Comparison of ENCODE assay signal across 18 cellular contexts in the genomic region with DNA sequence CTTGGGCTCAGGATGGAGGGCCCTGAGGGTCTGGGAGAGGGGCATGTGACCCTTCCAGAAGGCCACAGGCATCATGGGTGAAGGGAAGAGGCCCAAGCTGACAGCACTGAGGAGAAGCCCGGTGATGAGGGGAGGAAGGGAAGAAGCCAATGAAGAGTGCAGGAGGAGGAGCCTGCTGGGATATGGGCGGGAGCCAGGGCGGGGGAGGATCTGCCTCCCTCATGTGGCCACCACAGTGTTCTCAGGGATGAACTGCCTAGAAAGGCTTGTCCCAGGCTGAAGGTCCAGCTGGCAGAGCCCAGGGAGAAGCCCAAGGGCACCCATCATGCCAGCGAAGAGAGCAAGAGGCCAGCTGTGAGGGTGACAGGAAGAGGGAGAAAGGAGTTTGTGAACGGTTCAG. TPM values are rescaled to one million over a fixed set of nuclear protein-coding genes. Genes with fewer than 3 reads are reported as not detected.
DNase-seq lines count a peak whose midpoint lies in the region; ATAC-seq and TF ChIP-seq lines count a peak whose summit lies in the region.
"Had no signal": no experiment of that assay in that cellular context is flagged by ENCODE, and none has a peak within 500 bp of the region (broad histone marks: within the 10 kb centered on the region; RNA-seq: fewer than 3 reads in every experiment).

No MANE protein-coding gene starts in this region.

- TF ChIP-seq POLR2A in upper lobe of left lung (IDR thresholded peaks at IDR 0.05) = no peak

- CTCF ChIA-PET in Panc1 (lab: Charles Lee) = no interaction called here

- 81 to 88% methylated on average over 5 of the region's 5 CpGs for WGBS in upper lobe of left lung, 2 donors

- no peaks in the 10 kb centered on the region for H3K27me3 ChIP-seq in Panc1 (ENCODE audit: control insufficient read depth, insufficient read depth, low read length)
- no peaks in the 10 kb centered on the region for H3K27me3 ChIP-seq in upper lobe of left lung
- H3K27me3 ChIP-seq: esophagus squamous epithelium, heart left ventricle, tibial artery had no signal

- no peak overlapping the region for H3K4me3 Mint-ChIP-seq in effector memory CD8-positive, alpha-beta T cell
- no peak overlapping the region for H3K4me3 Mint-ChIP-seq in activated T-cell treated with anti-CD3 and anti-CD28 coated beads, Interleukin-2, amount 50 U/mL, for 72 hours

- H3K27ac Mint-ChIP-seq in effector memory CD8-positive, alpha-beta T cell = peak overlapping the region; percentile 38 to 75
- no peak overlapping the region for H3K27ac Mint-ChIP-seq in activated T-cell treated with anti-CD3 and anti-CD28 coated beads, Interleukin-2, amount 50 U/mL, for 72 hours

- H3K4me3 ChIP-seq in Panc1 (ENCODE audit: low read depth in 2 of 2, low read length in 2 of 2) = no peak overlapping the region
- no peak overlapping the region for H3K4me3 ChIP-seq in upper lobe of left lung
- H3K4me3 ChIP-seq: esophagus squamous epithelium, heart left ventricle, tibial artery had no signal

- in situ Hi-C loops in Panc1 (cut with HindIII; ENCODE audit: low pct_unique_long_range_greater_than_20kb, low sequenced_read_pairs) = no loop called here

- ATAC-seq in Panc1 (0 out of 2 replicates have a peak, but pooled peaks have one; percentile 41), upper lobe of left lung (ENCODE audit: low FRiP score in 2 of 2) (peak; percentile 30 to 52)
- ATAC-seq in effector memory CD8-positive, alpha-beta T cell (replicated peaks) = no peak
- no peak for ATAC-seq in activated T-cell treated with anti-CD3 and anti-CD28 coated beads, Interleukin-2, amount 50 U/mL, for 72 hours (replicated peaks in 1 of 2)

- peaks cover 3% of the 10 kb centered on the region for H3K36me3 Mint-ChIP-seq in effector memory CD8-positive, alpha-beta T cell (ENCODE audit: insufficient read depth)
- no peaks in the 10 kb centered on the region for H3K36me3 Mint-ChIP-seq in activated T-cell treated with anti-CD3 and anti-CD28 coated beads, Interleukin-2, amount 50 U/mL, for 72 hours (ENCODE audit: insufficient read depth in 2 of 2)

- no peaks in the 10 kb centered on the region for H3K27me3 Mint-ChIP-seq in effector memory CD8-positive, alpha-beta T cell
- peaks cover 4% of the 10 kb centered on the region for H3K27me3 Mint-ChIP-seq in activated T-cell treated with anti-CD3 and anti-CD28 coated beads, Interleukin-2, amount 50 U/mL, for 72 hours (ENCODE audit: low read depth)

- H3K36me3 ChIP-seq in Panc1 (ENCODE audit: control insufficient read depth, insufficient read depth, low read length) (no peaks in the 10 kb centered on the region), upper lobe of left lung (no peaks in the 10 kb centered on the region)
- H3K36me3 ChIP-seq: esophagus squamous epithelium, heart left ventricle, tibial artery had no signal

- H3K9me3 Mint-ChIP-seq in effector memory CD8-positive, alpha-beta T cell = no peaks in the 10 kb centered on the region
- peaks cover 0 to 1% of the 10 kb centered on the region in 2 donors for H3K9me3 Mint-ChIP-seq in activated T-cell treated with anti-CD3 and anti-CD28 coated beads, Interleukin-2, amount 50 U/mL, for 72 hours

- DNase-seq in activated effector memory CD4-positive, alpha-beta T cell treated with anti-CD3 and anti-CD28 coated beads, Interleukin-2, amount 50 U/mL, for 16 hours = peak; percentile 37
- no peak for DNase-seq in activated effector memory CD4-positive, alpha-beta T cell treated with Interleukin-2 at 50 U/mL for 16 hours
- DNase-seq in Panc1 (ENCODE audit: low read depth, low spot score) = no peak
- DNase-seq in effector memory CD8-positive, alpha-beta T cell = no peak
- DNase-seq in upper lobe of left lung = no peak
- no peak for DNase-seq in NCI-H226
- no peak for DNase-seq in activated T-cell treated with anti-CD3 and anti-CD28 coated beads, Interleukin-2, amount 50 U/mL, for 72 hours
- DNase-seq in DMS153 (lab: John Stamatoyannopoulos, UW) = no peak
- DNase-seq: activated gamma-delta T cell; esophagus squamous epithelium; Karpas-422; kidney glomerular epithelial cell; NCI-H1694 treated with DMSO at 0.1 percent for 48 hours; NCI-H526; RPMI8226; stimulated activated CD4-positive, alpha-beta T cell treated with anti-CD3 and anti-CD28 coated beads, Interleukin-4, amount 100 ng/mL, for 4 hours; tibial artery had no signal

- no TSS peak for BruUV-seq in Panc1 (replicated peaks; lab: Mats Ljungman, UMichigan)

- POLR2A ChIA-PET in Panc1 (lab: Charles Lee) = no interaction called here

- no peaks in the 10 kb centered on the region for H3K4me1 ChIP-seq in Panc1 (ENCODE audit: control insufficient read depth, insufficient read depth, low read length)
- H3K4me1 ChIP-seq in upper lobe of left lung = peaks cover 0 to 6% (median 2%) of the 10 kb centered on the region in 4 donors

- H3K9me3 ChIP-seq in Panc1 (ENCODE audit: control insufficient read depth, insufficient read depth, low read depth, low read length) (no peaks in the 10 kb centered on the region), upper lobe of left lung (no peaks in the 10 kb centered on the region)
- H3K9me3 ChIP-seq: esophagus squamous epithelium, heart left ventricle, tibial artery had no signal

- no peak overlapping the region for H3K27ac ChIP-seq in Panc1 (ENCODE audit: low read length)
- no peak overlapping the region for H3K27ac ChIP-seq in upper lobe of left lung
- H3K27ac ChIP-seq: tibial artery had no signal

- no peak for TF ChIP-seq EP300 in upper lobe of left lung (IDR thresholded peaks at IDR 0.05)

- intact Hi-C loops in Panc1 (cut with micrococcal nuclease; ENCODE audit: unreplicated experiment) = no loop called here

- H3K4me1 Mint-ChIP-seq in effector memory CD8-positive, alpha-beta T cell (ENCODE audit: low read depth in 2 of 2) = peaks cover 4 to 9% of the 10 kb centered on the region in 2 donors
- H3K4me1 Mint-ChIP-seq in activated T-cell treated with anti-CD3 and anti-CD28 coated beads, Interleukin-2, amount 50 U/mL, for 72 hours (ENCODE audit: low read depth) = peaks cover 36% of the 10 kb centered on the region

- TF ChIP-seq CTCF in Panc1 (IDR thresholded peaks at IDR 0.05) = no peak
- TF ChIP-seq CTCF in upper lobe of left lung (IDR thresholded peaks at IDR 0.05) = no peak

RNA-seq across cellular contexts. Expression of gene PLB1, which starts 24.6 kb away (rescaled TPM):
- total RNA-seq in Panc1 (2021; ENCODE audit: unreplicated experiment) (0.80 TPM), upper lobe of left lung (1 to 10 TPM; 3.1 to 9.1 (median 5.4) TPM)
- 0.06 TPM for polyA plus RNA-seq in Panc1 (2012; ENCODE audit: insufficient read length)
- total RNA-seq in activated T-cell treated with anti-CD3 and anti-CD28 coated beads, Interleukin-2, amount 50 U/mL, for 72 hours = 1 to 10 TPM in 1 of 2 donors, under 1 TPM in 1; 0.72 to 1.9 TPM

Comparison
In these comparisons a context has a peak if more than half of its experiments do, and no peak if none do; other contexts are left out.
1. ATAC-seq: peak in Panc1 (single experiment) and upper lobe of left lung (2 of 2); none in effector memory CD8-positive, alpha-beta T cell (single experiment) and activated T-cell treated with anti-CD3 and anti-CD28 coated beads, Interleukin-2, amount 50 U/mL, for 72 hours (0 of 2).